ENCODE assay signal across 1 cellular context in genomic region chr10:73413528-73414229, GRCh38.
A peak's percentile ranks its signal among the peaks of the same experiment; 100 is the strongest.
TF ChIP-seq lines count a peak whose summit lies in the region.

TSS of gene ANXA7 (minus strand) at chr10:73414058. CDS start at chr10:73400856, 13,202 bp downstream.

TF ChIP-seq in HepG2, 621 proteins besides CTCF, POLR2A, EP300 and RAD21 (continued from another document and continues in another):
- TF ChIP-seq ZBTB40 (IDR thresholded peaks at IDR 0.05) (no peak), ZBTB40 (CRISPR knock-in tag; IDR thresholded peaks at IDR 0.05) (peak; percentile 63), GTF3A (CRISPR knock-in tag; conservative IDR thresholded peaks at IDR 0.05) (0 out of 2 replicates have a peak, but pooled peaks have one; percentile 71), ZBTB26 (CRISPR knock-in tag; IDR thresholded peaks at IDR 0.05; ENCODE audit: borderline replicate concordance) (peak; percentile 72; the same call in 1 of the 2 replicates), POLR2AphosphoS5 (IDR thresholded peaks at IDR 0.05; ENCODE audit: low read depth, low read length) (peak; percentile 71), NRL (CRISPR knock-in tag; IDR thresholded peaks at IDR 0.05; ENCODE audit: borderline replicate concordance) (0 out of 2 replicates have a peak, but pooled peaks have one; percentile 83), TBX2 (CRISPR knock-in tag; IDR thresholded peaks at IDR 0.05; ENCODE audit: borderline replicate concordance) (peak; percentile 89), ZNF205 (CRISPR knock-in tag; IDR thresholded peaks at IDR 0.05) (0 out of 2 replicates have a peak, but pooled peaks have one; percentile 41), MEIS1 (CRISPR knock-in tag; IDR thresholded peaks at IDR 0.05; ENCODE audit: borderline replicate concordance) (peak; percentile 88), DMTF1 (CRISPR knock-in tag; IDR thresholded peaks at IDR 0.05) (no peak), ASH2L (IDR thresholded peaks at IDR 0.05; ENCODE audit: insufficient read length, low read depth, low read length) (peak; percentile 78), PRDM15 (CRISPR knock-in tag; IDR thresholded peaks at IDR 0.05) (peak; percentile 47; the same call in 1 of the 2 replicates), ZSCAN31 (CRISPR knock-in tag; IDR thresholded peaks at IDR 0.05; ENCODE audit: low read depth) (peak; percentile 65), ZBTB2 (CRISPR knock-in tag; IDR thresholded peaks at IDR 0.05; ENCODE audit: low read depth) (peak; percentile 65; the same call in 1 of the 2 replicates), ZNF280B (CRISPR knock-in tag; IDR thresholded peaks at IDR 0.05; ENCODE audit: borderline replicate concordance) (peak; percentile 42), SAP130 (CRISPR knock-in tag; IDR thresholded peaks at IDR 0.05; ENCODE audit: low read depth) (peak; percentile 90), SNAPC2 (CRISPR knock-in tag; IDR thresholded peaks at IDR 0.05) (peak; percentile 68), CHD2 (IDR thresholded peaks at IDR 0.05; ENCODE audit: low read depth, low read length) (peak; percentile 90), TARDBP (CRISPR knock-in tag; IDR thresholded peaks at IDR 0.05) (peak; percentile 83), ZFP91 (CRISPR knock-in tag; IDR thresholded peaks at IDR 0.05; ENCODE audit: borderline replicate concordance) (peak; percentile 91; the same call in 1 of the 2 replicates), ZNF276 (CRISPR knock-in tag; IDR thresholded peaks at IDR 0.05; ENCODE audit: low read depth) (0 out of 2 replicates have a peak, but pooled peaks have one; percentile 44), ZNF331 (CRISPR knock-in tag; IDR thresholded peaks at IDR 0.05) (peak; percentile 40; the same call in 1 of the 2 replicates), ZNF230 (CRISPR knock-in tag; IDR thresholded peaks at IDR 0.05) (peak; percentile 80), HNRNPL (IDR thresholded peaks at IDR 0.05; ENCODE audit: low read depth, low read length) (no peak), BHLHE40 (IDR thresholded peaks at IDR 0.05; ENCODE audit: low read length) (no peak; the same call in 1 of the 2 replicates), CBX5 (CRISPR knock-in tag; IDR thresholded peaks at IDR 0.05; ENCODE audit: borderline replicate concordance) (peak; percentile 58; the same call in 1 of the 2 replicates), ZNF567 (CRISPR knock-in tag; IDR thresholded peaks at IDR 0.05; ENCODE audit: borderline replicate concordance) (peak; percentile 97; the same call in 1 of the 2 replicates)
